ENCODE assay signal across 22 cellular contexts in genomic region chr9:132990781-132991180, GRCh38. TPM values are rescaled to one million over a fixed set of nuclear protein-coding genes. Genes with fewer than 3 reads are reported as not detected.
"Had no signal": no experiment of that assay in that cellular context is flagged by ENCODE, and none has a peak within 500 bp of the region (broad histone marks: within the 10 kb centered on the region; RNA-seq: fewer than 3 reads in every experiment).

No MANE protein-coding gene starts in this region.

- DNase-seq: activated CD4-positive, alpha-beta T cell treated with anti-CD3 and anti-CD28 coated beads for 1 hour; activated CD8-positive, alpha-beta memory T cell treated with anti-CD3 and anti-CD28 coated beads for 24 hours; activated CD8-positive, alpha-beta memory T cell treated with anti-CD3 and anti-CD28 coated beads, Interleukin-2, amount 50 U/mL, for 48 hours; activated effector memory CD4-positive, alpha-beta T cell treated with anti-CD3 and anti-CD28 coated beads, Interleukin-2, amount 50 U/mL, for 16 hours; activated naive CD4-positive, alpha-beta T cell treated with anti-CD3 and anti-CD28 coated beads, Interleukin-2, amount 50 U/mL, for 16 hours; activated T-cell treated with anti-CD3 and anti-CD28 coated beads, Interleukin-2, amount 50 U/mL, for 72 hours; cerebellar nuclear complex; effector CD8-positive, alpha-beta T cell; gastrocnemius medialis; head of caudate nucleus; nephron progenitor cell; occipital lobe; spleen; stimulated activated naive B cell treated with anti-CD40 and anti-IgM and Interleukin-4, amounts not matched to agents 10 μg/mL and 1 μg/mL and 100 μg/mL, for 72 hours; WERI-Rb-1 had no signal

- H3K27me3 ChIP-seq: upper lobe of left lung had no signal

- ATAC-seq: activated T-cell treated with anti-CD3 and anti-CD28 coated beads, Interleukin-2, amount 50 U/mL, for 72 hours; esophagus mucosa; gastrocnemius medialis; stimulated activated naive B cell treated with anti-CD40 and anti-IgM and Interleukin-4, amounts not matched to agents 10 μg/mL and 1 μg/mL and 100 μg/mL, for 72 hours had no signal

- H3K27ac Mint-ChIP-seq: activated T-cell treated with anti-CD3 and anti-CD28 coated beads, Interleukin-2, amount 50 U/mL, for 72 hours; nephron progenitor cell; stimulated activated naive B cell treated with anti-CD40 and anti-IgM and Interleukin-4, amounts not matched to agents 10 μg/mL and 1 μg/mL and 100 μg/mL, for 72 hours had no signal

- H3K9me3 ChIP-seq: breast epithelium, gastrocnemius medialis, spleen, thoracic aorta, upper lobe of left lung had no signal

- H3K4me3 Mint-ChIP-seq: activated T-cell treated with anti-CD3 and anti-CD28 coated beads, Interleukin-2, amount 50 U/mL, for 72 hours; dendritic cell treated with granulocyte-macrophage colony-stimulating factor and Interleukin-4, amounts not matched to agents 40 ng/mL and 50 ng/mL, for 4 days; nephron progenitor cell; stimulated activated naive B cell treated with anti-CD40 and anti-IgM and Interleukin-4, amounts not matched to agents 10 μg/mL and 1 μg/mL and 100 μg/mL, for 72 hours had no signal

- H3K27ac ChIP-seq: breast epithelium, gastrocnemius medialis, thoracic aorta, upper lobe of left lung, WERI-Rb-1 had no signal

- H3K36me3 Mint-ChIP-seq: stimulated activated naive B cell treated with anti-CD40 and anti-IgM and Interleukin-4, amounts not matched to agents 10 μg/mL and 1 μg/mL and 100 μg/mL, for 72 hours had no signal

- H3K4me3 ChIP-seq: breast epithelium, gastrocnemius medialis, spleen, thoracic aorta, upper lobe of left lung had no signal

- H3K36me3 ChIP-seq: breast epithelium, gastrocnemius medialis, spleen, thoracic aorta, upper lobe of left lung, WERI-Rb-1 had no signal

- H3K9me3 Mint-ChIP-seq: dendritic cell treated with granulocyte-macrophage colony-stimulating factor and Interleukin-4, amounts not matched to agents 40 ng/mL and 50 ng/mL, for 4 days; nephron progenitor cell; stimulated activated naive B cell treated with anti-CD40 and anti-IgM and Interleukin-4, amounts not matched to agents 10 μg/mL and 1 μg/mL and 100 μg/mL, for 72 hours had no signal

RNA-seq across cellular contexts. Expression of gene GFI1B, which starts 12.3 kb away (rescaled TPM):
- total RNA-seq: astrocyte, breast epithelium, esophagus mucosa, gastrocnemius medialis, occipital lobe, renal cortical epithelial cell, thoracic aorta had no signal
